Comparison of ENCODE assay signal across 10 cellular contexts in genomic region chr11:335779-336665, GRCh38. TPM values are rescaled to one million over a fixed set of nuclear protein-coding genes. Genes with fewer than 3 reads are reported as not detected.
DNase-seq lines count a peak whose midpoint lies in the region; ATAC-seq, FAIRE-seq and TF ChIP-seq lines count a peak whose summit lies in the region.
"Had no signal": no experiment of that assay in that cellular context is flagged by ENCODE, and none has a peak within 500 bp of the region (broad histone marks: within the 10 kb centered on the region; RNA-seq: fewer than 3 reads in every experiment).

No MANE protein-coding gene starts in this region.

- H3K4me1 Mint-ChIP-seq in CD8-positive, alpha-beta T cell (ENCODE audit: low read depth), result peaks cover 36% of the 10 kb centered on the region

- no peaks in the 10 kb centered on the region for H3K27me3 Mint-ChIP-seq in CD8-positive, alpha-beta T cell (ENCODE audit: low read depth)

- H3K4me3 Mint-ChIP-seq in CD8-positive, alpha-beta T cell, result no peak overlapping the region

- FAIRE-seq in GM12891 (lab: Jason Lieb, UNC), result no peak

- H3K27ac ChIP-seq in CD8-positive, alpha-beta T cell (ENCODE audit: low read depth, low read length), result no peak overlapping the region
- H3K27ac ChIP-seq: foreskin keratinocyte had no signal

- H3K36me3 ChIP-seq in CD8-positive, alpha-beta T cell (ENCODE audit: insufficient read depth, low read length), result no peaks in the 10 kb centered on the region

- POLR2A ChIA-PET in CD8-positive, alpha-beta T cell (lab: Charles Lee), result no interaction called here

- no peaks in the 10 kb centered on the region for H3K9me3 Mint-ChIP-seq in CD8-positive, alpha-beta T cell

- no peaks in the 10 kb centered on the region for H3K9me3 ChIP-seq in CD8-positive, alpha-beta T cell (ENCODE audit: low read length)

- H3K27me3 ChIP-seq in CD8-positive, alpha-beta T cell (ENCODE audit: insufficient read depth, low read length), result no peaks in the 10 kb centered on the region
- H3K27me3 ChIP-seq: foreskin keratinocyte had no signal

- no peaks in the 10 kb centered on the region for H3K36me3 Mint-ChIP-seq in CD8-positive, alpha-beta T cell

- TF ChIP-seq CTCF in CD8-positive, alpha-beta T cell (IDR thresholded peaks at IDR 0.05), result no peak

- TF ChIP-seq POLR2A in GM12891 (IDR thresholded peaks at IDR 0.05; ENCODE audit: low read depth, low read length), result no peak

- intact Hi-C loops in CD8-positive, alpha-beta T cell (cut with DNase I, micrococcal nuclease), result no loop called here
- intact Hi-C loops in left cardiac atrium (cut with DNase I), result no loop called here
- intact Hi-C loops in posterior vena cava (cut with DNase I), result no loop called here

- CTCF ChIA-PET in CD8-positive, alpha-beta T cell (lab: Charles Lee), result no interaction called here

- H3K4me1 ChIP-seq in CD8-positive, alpha-beta T cell (ENCODE audit: insufficient read depth, low read length), result peaks cover 45% of the 10 kb centered on the region
- H3K4me1 ChIP-seq: foreskin keratinocyte had no signal

- H3K4me3 ChIP-seq in CD8-positive, alpha-beta T cell (ENCODE audit: low read depth, low read length), result no peak overlapping the region

- ATAC-seq in CD8-positive, alpha-beta T cell, result no peak
- peak; percentile 36 to 77 for ATAC-seq in left cardiac atrium
- ATAC-seq: foreskin keratinocyte had no signal

- H3K27ac Mint-ChIP-seq in CD8-positive, alpha-beta T cell, result peak overlapping the region; percentile 49

- DNase-seq in CD8-positive, alpha-beta T cell, result no peak
- DNase-seq in UCSD-AML1 (lab: John Stamatoyannopoulos, UW; ENCODE audit: unreplicated experiment) (peak; percentile 41), left cardiac atrium (peak; percentile 53), posterior vena cava (ENCODE audit: low spot score) (peak; percentile 69), occipital lobe (lab: John Stamatoyannopoulos, UW) (no peak), NCI-H1436 (lab: John Stamatoyannopoulos, UW) (no peak), NCI-H2081 (lab: John Stamatoyannopoulos, UW) (no peak), GM12891 (ENCODE audit: insufficient read length, low spot score) (no peak)
- DNase-seq: activated CD4-positive, alpha-beta T cell treated with anti-CD3 and anti-CD28 coated beads for 4 hours; foreskin keratinocyte had no signal

TF ChIP-seq in GM12891, 5 proteins besides CTCF, POLR2A, EP300 and RAD21:
- TF ChIP-seq TAF1 (IDR thresholded peaks at IDR 0.05; ENCODE audit: low read depth, low read length), result no peak
- TF ChIP-seq PAX5 (IDR thresholded peaks at IDR 0.05; ENCODE audit: insufficient read depth, low read length, severe bottlenecking), result no peak
- no peak for TF ChIP-seq POLR2AphosphoS5 (IDR thresholded peaks at IDR 0.05; ENCODE audit: low read depth, low read length)
- TF ChIP-seq SPI1 (IDR thresholded peaks at IDR 0.05; ENCODE audit: low read depth, low read length), result no peak
- TF ChIP-seq POU2F2 (IDR thresholded peaks at IDR 0.05; ENCODE audit: low read depth, low read length), result no peak

RNA-seq across cellular contexts. Expression of gene IFITM3, which starts 15.4 kb away (rescaled TPM):
- total RNA-seq in CD8-positive, alpha-beta T cell, result 1 to 10 TPM; 6.3 to 7.1 TPM
- total RNA-seq in left cardiac atrium (100 to 1,000 TPM; 669 to 779 TPM), posterior vena cava (1,000 to 10,000 TPM; 1,080 to 1,276 TPM), occipital lobe (5.5 TPM)
- 18.7 TPM for polyA plus RNA-seq in GM12891 (2012; ENCODE audit: low read depth, missing spikeins)

RNA-seq across cellular contexts. Expression of gene IFITM1, which starts 22.2 kb away (rescaled TPM):
- 100 to 1,000 TPM; 223 to 251 TPM for total RNA-seq in CD8-positive, alpha-beta T cell
- total RNA-seq in left cardiac atrium (100 to 1,000 TPM; 151 to 215 TPM), posterior vena cava (100 to 1,000 TPM; 205 to 275 TPM), occipital lobe (6.9 TPM)
- polyA plus RNA-seq in GM12891 (2012; ENCODE audit: low read depth, missing spikeins), result 413 TPM

RNA-seq across cellular contexts. Expression of gene IFITM2, which starts 28.4 kb away (rescaled TPM):
- 100 to 1,000 TPM; 283 to 295 TPM for total RNA-seq in CD8-positive, alpha-beta T cell
- 100 to 1,000 TPM; 420 to 494 TPM for total RNA-seq in left cardiac atrium
- 100 to 1,000 TPM; 647 to 724 TPM for total RNA-seq in posterior vena cava
- total RNA-seq in occipital lobe, result 1.6 TPM
- polyA plus RNA-seq in GM12891 (2012; ENCODE audit: low read depth, missing spikeins), result 486 TPM

RNA-seq across cellular contexts. Expression of gene B4GALNT4, which starts 33.3 kb away (rescaled TPM):
- under 1 TPM; 0.44 to 0.84 TPM for total RNA-seq in CD8-positive, alpha-beta T cell
- total RNA-seq in left cardiac atrium (1 to 10 TPM; 2.1 to 2.4 TPM), posterior vena cava (1 to 10 TPM in 1 of 2 donors, under 1 TPM in 1; 0.52 to 1.8 TPM), occipital lobe (99.5 TPM)
- polyA plus RNA-seq in GM12891 (2012; ENCODE audit: low read depth, missing spikeins), result 0.22 TPM

RNA-seq across cellular contexts. Expression of gene IFITM5, which starts 36.7 kb away (rescaled TPM):
- not detected for total RNA-seq in CD8-positive, alpha-beta T cell
- total RNA-seq in left cardiac atrium (not detected), posterior vena cava (not detected), occipital lobe (not detected)
- polyA plus RNA-seq in GM12891 (2012; ENCODE audit: low read depth, missing spikeins), result not detected
- total RNA-seq: foreskin keratinocyte had no signal
- polyA plus RNA-seq: foreskin keratinocyte had no signal

Comparison
In these comparisons a context has a peak if more than half of its experiments do, and no peak if none do; other contexts are left out.
1. DNase-seq: peak in UCSD-AML1 (single experiment), left cardiac atrium (single experiment) and posterior vena cava (single experiment); none in CD8-positive, alpha-beta T cell (0 of 7), occipital lobe (single experiment), NCI-H1436 (single experiment), NCI-H2081 (0 of 2) and GM12891 (single experiment).
2. RNA of gene IFITM3, which starts 15.4 kb away (total RNA-seq): 1,080 to 1,276 TPM in posterior vena cava and 669 to 779 TPM in left cardiac atrium; 6.3 to 7.1 TPM in CD8-positive, alpha-beta T cell and 5.5 TPM in occipital lobe (single experiment); every median in the first group is over 10 times any median in the second.
3. RNA of gene IFITM1, which starts 22.2 kb away (total RNA-seq): 205 to 275 TPM in posterior vena cava, 223 to 251 TPM in CD8-positive, alpha-beta T cell and 151 to 215 TPM in left cardiac atrium; 6.9 TPM in occipital lobe (single experiment); every median in the first group is over 10 times any median in the second.
4. RNA of gene IFITM2, which starts 28.4 kb away (total RNA-seq): 647 to 724 TPM in posterior vena cava, 420 to 494 TPM in left cardiac atrium and 283 to 295 TPM in CD8-positive, alpha-beta T cell; 1.6 TPM in occipital lobe (single experiment); every median in the first group is over 100 times any median in the second.